ENCODE assay signal across 8 cellular contexts in the genomic region with DNA sequence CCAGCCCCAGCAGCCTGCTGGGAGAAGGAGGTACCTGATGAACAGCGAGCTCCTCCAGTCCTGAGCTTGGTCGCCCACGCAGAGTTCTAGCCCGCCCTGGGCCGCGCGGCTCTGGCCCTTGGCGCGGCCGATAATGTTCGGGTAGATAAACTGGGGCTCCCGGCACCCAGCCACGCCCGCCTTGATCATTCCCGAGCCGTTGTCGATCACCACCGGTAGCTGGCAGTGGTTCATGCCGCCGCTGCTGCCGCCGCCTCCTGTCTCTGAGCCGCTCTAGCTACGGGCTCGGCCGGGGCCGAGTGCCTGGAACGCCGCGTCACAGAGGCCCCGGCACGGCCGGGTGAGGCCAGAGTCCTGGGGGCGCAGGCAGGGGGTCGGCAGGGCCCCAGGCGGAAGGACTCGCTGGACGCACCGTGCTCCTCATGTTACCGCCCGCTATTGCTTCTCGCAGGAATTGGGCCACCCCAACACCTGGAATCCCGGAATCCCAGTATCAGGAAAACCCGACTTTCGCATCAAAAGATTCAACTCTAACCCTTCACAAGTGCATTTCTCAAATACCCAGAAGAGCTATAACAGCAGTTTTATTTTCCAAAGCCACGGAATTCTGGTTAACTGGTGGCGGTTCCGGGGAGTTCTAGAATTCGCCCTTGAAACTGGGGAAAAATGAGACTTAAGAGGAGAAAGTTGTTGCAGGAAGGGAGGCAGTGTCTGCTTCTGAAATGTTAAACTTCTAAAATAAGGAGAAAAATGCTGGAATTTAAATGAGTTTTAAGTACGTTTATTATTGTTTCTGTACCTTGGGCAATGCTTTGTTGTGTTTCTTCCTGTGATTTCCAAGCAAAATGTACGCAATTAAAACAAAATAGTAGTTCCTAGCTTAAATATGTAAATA. TPM values are rescaled to one million over a fixed set of nuclear protein-coding genes. Genes with fewer than 3 reads are reported as not detected.
DNase-seq lines count a peak whose midpoint lies in the region; TF ChIP-seq lines count a peak whose summit lies in the region.

TSS of gene ACTRT3 (minus strand) at position 275 of the 895 bp plus-strand sequence. CDS start at position 234, 41 bp downstream.

- peaks cover 7% of the 10 kb centered on the region for H4K20me1 ChIP-seq in smooth muscle cell (ENCODE audit: low read depth)

- H3K4me3 ChIP-seq in H7 (ENCODE audit: insufficient read depth, low read depth, low read length) = peak within 1 kb of the TSS; percentile 38
- peak within 1 kb of the TSS; percentile 41 for H3K4me3 ChIP-seq in WI38 (ENCODE audit: low read depth, low read length)
- H3K4me3 ChIP-seq in cardiac fibroblast (replicated peaks in 1 of 2; ENCODE audit: low read depth in 2 of 2, low read length in 2 of 2) = peak within 1 kb of the TSS; percentile 63 to 64
- H3K4me3 ChIP-seq in smooth muscle cell = peak within 1 kb of the TSS; percentile 90

- H3K79me2 ChIP-seq in smooth muscle cell (ENCODE audit: low read depth) = peaks cover 10% of the 10 kb centered on the region

- H3K27ac ChIP-seq in smooth muscle cell (ENCODE audit: low read depth) = peak within 1 kb of the TSS; percentile 65

- DNase-seq in EL (peak; percentile 70), H7 (peak; percentile 89), NCI-H1092 (lab: John Stamatoyannopoulos, UW) (peak; percentile 57), cardiac fibroblast (ENCODE audit: low read depth in 2 of 2) (peak; percentile 70 to 80), iris pigment epithelial cell (ENCODE audit: low read depth) (peak; percentile 81), smooth muscle cell (lab: John Stamatoyannopoulos, UW; ENCODE audit: unreplicated experiment) (peak; percentile 25), amniotic stem cell (lab: John Stamatoyannopoulos, UW) (no peak)

- TF ChIP-seq CTCF in WI38 (IDR thresholded peaks at IDR 0.05; ENCODE audit: low read depth, low read length) (no peak), cardiac fibroblast (IDR thresholded peaks at IDR 0.05; ENCODE audit: low read depth, low read length) (peak; percentile 5), smooth muscle cell (IDR thresholded peaks at IDR 0.05; ENCODE audit: borderline replicate concordance, insufficient read depth, poor library complexity, severe bottlenecking) (no peak)

- H3F3A ChIP-seq in smooth muscle cell (ENCODE audit: low read depth) = peaks cover 33% of the 10 kb centered on the region

- WGBS in smooth muscle cell (ENCODE audit: low lambda C conversion rate) = 1% methylated on average over 49 of the region's 51 CpGs

- H3K36me3 ChIP-seq in H7 (replicated peaks; ENCODE audit: control insufficient read depth, insufficient read depth, low read length) (no peaks in the 10 kb centered on the region), smooth muscle cell (ENCODE audit: low read depth) (no peaks in the 10 kb centered on the region)

- H3K27me3 ChIP-seq in H7 (ENCODE audit: control insufficient read depth, insufficient read depth, low read length) = no peaks in the 10 kb centered on the region
- H3K27me3 ChIP-seq in smooth muscle cell (ENCODE audit: low read depth) = no peaks in the 10 kb centered on the region

- H3K4me1 ChIP-seq in smooth muscle cell (ENCODE audit: low read depth) = peaks cover 7% of the 10 kb centered on the region

- no peaks in the 10 kb centered on the region for H3K9me3 ChIP-seq in smooth muscle cell (replicated peaks; ENCODE audit: low read depth)

- H2AFZ ChIP-seq in smooth muscle cell (ENCODE audit: low read depth) = peak within 1 kb of the TSS; percentile 92

- H3K9ac ChIP-seq in smooth muscle cell (ENCODE audit: low read depth) = peak within 1 kb of the TSS; percentile 79

- H3K4me2 ChIP-seq in smooth muscle cell = peak within 1 kb of the TSS; percentile 97

RNA-seq across cellular contexts. Expression of gene ACTRT3, which starts in this region (rescaled TPM):
- total RNA-seq in H7 (2014; rRNA removed; shearing (Covaris generic)) = 3.2 and 3.3 TPM in 2 replicates
- 1.7 and 2.2 TPM in 2 replicates for total RNA-seq in smooth muscle cell
- polyA plus RNA-seq in smooth muscle cell = 1.3 and 3.9 TPM in 2 replicates

Comparison
In these comparisons a context has a peak if more than half of its experiments do, and no peak if none do; other contexts are left out.
1. H3K4me3 ChIP-seq: peak in every context shown above with its lines; median percentile 90 in smooth muscle cell; 64 in cardiac fibroblast; 41 in WI38; 38 in H7.